ENCODE assay signal across 2 cellular contexts in the genomic region with DNA sequence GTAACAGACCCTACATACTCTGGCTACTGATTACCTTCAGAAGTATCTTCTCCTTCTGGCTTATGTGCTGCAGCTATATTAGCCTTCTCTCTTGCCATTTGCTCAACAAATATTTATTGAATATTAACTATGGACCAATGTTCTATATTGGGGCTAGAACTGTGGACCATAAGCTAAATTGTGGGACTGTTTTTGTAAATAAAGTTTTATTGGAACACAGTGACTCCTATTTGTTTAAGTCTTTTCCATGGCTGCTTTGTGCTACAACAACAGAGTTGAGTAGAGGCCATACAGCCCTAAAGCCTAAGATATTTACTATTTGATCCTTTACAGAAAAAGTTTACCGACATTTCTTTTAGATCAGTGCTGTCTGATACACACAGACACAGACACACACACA.
TF ChIP-seq lines count a peak whose summit lies in the region.

No MANE protein-coding gene starts in this region.

TF ChIP-seq in GM12878, 131 proteins besides CTCF, POLR2A, EP300 and RAD21:
- peak; percentile 70 for TF ChIP-seq ZBTB40 (IDR thresholded peaks at IDR 0.05; ENCODE audit: borderline replicate concordance)
- TF ChIP-seq MTA2 (IDR thresholded peaks at IDR 0.05; ENCODE audit: low read depth): no peak

TF ChIP-seq in K562, 482 proteins besides CTCF, POLR2A, EP300 and RAD21:
- TF ChIP-seq ZNF449 (CRISPR knock-in tag; IDR thresholded peaks at IDR 0.05) (no peak), ZNF324 (CRISPR knock-in tag; IDR thresholded peaks at IDR 0.05) (no peak), ZBTB40 (IDR thresholded peaks at IDR 0.05) (peak; percentile 91), ZBTB40 (CRISPR knock-in tag; IDR thresholded peaks at IDR 0.05) (peak; percentile 69), ZNF354B (CRISPR knock-in tag; IDR thresholded peaks at IDR 0.05) (no peak), ZNF75A (CRISPR knock-in tag; IDR thresholded peaks at IDR 0.05) (no peak), MTA1 (IDR thresholded peaks at IDR 0.05; ENCODE audit: borderline replicate concordance) (no peak), SREBF2 (CRISPR knock-in tag; IDR thresholded peaks at IDR 0.05) (no peak)
- TF ChIP-seq, protein P1, sequence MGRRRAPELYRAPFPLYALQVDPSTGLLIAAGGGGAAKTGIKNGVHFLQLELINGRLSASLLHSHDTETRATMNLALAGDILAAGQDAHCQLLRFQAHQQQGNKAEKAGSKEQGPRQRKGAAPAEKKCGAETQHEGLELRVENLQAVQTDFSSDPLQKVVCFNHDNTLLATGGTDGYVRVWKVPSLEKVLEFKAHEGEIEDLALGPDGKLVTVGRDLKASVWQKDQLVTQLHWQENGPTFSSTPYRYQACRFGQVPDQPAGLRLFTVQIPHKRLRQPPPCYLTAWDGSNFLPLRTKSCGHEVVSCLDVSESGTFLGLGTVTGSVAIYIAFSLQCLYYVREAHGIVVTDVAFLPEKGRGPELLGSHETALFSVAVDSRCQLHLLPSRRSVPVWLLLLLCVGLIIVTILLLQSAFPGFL (CRISPR knock-in tag; IDR thresholded peaks at IDR 0.05): no peak
